In the genomic region with DNA sequence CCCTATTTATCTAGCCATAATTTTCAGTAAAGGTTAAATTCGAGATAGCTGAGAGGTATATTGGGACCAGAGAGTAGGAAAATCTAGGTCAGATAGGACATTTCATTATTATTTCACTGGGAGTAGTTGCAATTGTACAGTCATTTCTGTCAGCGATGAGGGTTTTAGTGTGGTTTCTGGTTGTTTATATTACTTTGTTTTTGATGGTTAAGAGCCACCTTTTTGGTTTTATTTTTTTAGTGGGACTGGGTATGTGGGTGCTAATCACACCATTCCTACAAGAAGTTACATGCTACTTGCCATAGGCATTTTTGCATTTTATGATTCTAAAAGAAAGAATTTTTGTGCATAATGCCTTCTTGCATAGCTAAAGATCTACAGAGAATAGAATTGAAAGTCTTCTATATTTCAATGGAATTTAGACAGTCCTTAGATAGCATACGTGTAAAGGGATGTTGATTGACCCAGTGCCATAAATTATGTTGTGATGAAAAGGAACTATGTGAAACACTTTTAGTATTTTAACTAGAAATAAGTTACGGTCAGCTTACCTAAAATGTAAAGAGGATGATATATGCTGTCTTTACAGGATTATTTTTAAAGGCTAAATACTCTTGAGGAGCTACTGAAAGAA, we compare ENCODE assay signal across 18 cellular contexts.
DNase-seq lines count a peak whose midpoint lies in the region; ATAC-seq and TF ChIP-seq lines count a peak whose summit lies in the region.
"Had no signal": no experiment of that assay in that cellular context is flagged by ENCODE, and none has a peak within 500 bp of the region (broad histone marks: within the 10 kb centered on the region; RNA-seq: fewer than 3 reads in every experiment).

No MANE protein-coding gene starts in this region.

- peaks cover 17% of the 10 kb centered on the region for H3K4me1 Mint-ChIP-seq in activated CD8-positive, alpha-beta memory T cell treated with anti-CD3 and anti-CD28 coated beads, Interleukin-2, amount 10 ng/mL, durations not matched to agents 7 days and 5 days
- H3K4me1 Mint-ChIP-seq in activated T-helper 17 cell treated with anti-CD3 and anti-CD28 coated beads, Interleukin-2, amount 50 U/mL, for 72 hours = peaks cover 27% of the 10 kb centered on the region

- H3K36me3 ChIP-seq in osteoblast (ENCODE audit: insufficient read depth, low read length) (peaks cover 14% of the 10 kb centered on the region), tibial nerve (peaks cover 0 to 45% (median 5%) of the 10 kb centered on the region in 3 donors), upper lobe of right lung (peaks cover 48% of the 10 kb centered on the region)

- no peaks in the 10 kb centered on the region for H3K9me3 Mint-ChIP-seq in activated CD8-positive, alpha-beta memory T cell treated with anti-CD3 and anti-CD28 coated beads, Interleukin-2, amount 10 ng/mL, durations not matched to agents 7 days and 5 days (ENCODE audit: low read depth)
- no peaks in the 10 kb centered on the region for H3K9me3 Mint-ChIP-seq in activated T-helper 17 cell treated with anti-CD3 and anti-CD28 coated beads, Interleukin-2, amount 50 U/mL, for 72 hours

- no peaks in the 10 kb centered on the region for H3K27me3 Mint-ChIP-seq in activated CD8-positive, alpha-beta memory T cell treated with anti-CD3 and anti-CD28 coated beads, Interleukin-2, amount 10 ng/mL, durations not matched to agents 7 days and 5 days
- H3K27me3 Mint-ChIP-seq in activated T-helper 17 cell treated with anti-CD3 and anti-CD28 coated beads, Interleukin-2, amount 50 U/mL, for 72 hours = no peaks in the 10 kb centered on the region

- WGBS in tibial nerve, 2 donors = 75 to 83% methylated on average over 4 of the region's 4 CpGs

- no peak for DNase-seq in activated CD8-positive, alpha-beta memory T cell treated with anti-CD3 and anti-CD28 coated beads, Interleukin-2, amount 10 ng/mL, durations not matched to agents 7 days and 5 days
- DNase-seq in activated CD8-positive, alpha-beta memory T cell treated with anti-CD3 and anti-CD28 coated beads, Interleukin-2, amount 50 U/mL, for 4 hours = no peak
- peak; percentile 52 for DNase-seq in osteoblast (ENCODE audit: insufficient read length, low spot score, missing footprints)
- no peak for DNase-seq in NCI-H1436 treated with DMSO at 0.1 percent for 48 hours (lab: John Stamatoyannopoulos, UW)
- no peak for DNase-seq in tibial nerve (ENCODE audit: low spot score in 2 of 2)
- DNase-seq in upper lobe of right lung = no peak
- DNase-seq: activated CD8-positive, alpha-beta memory T cell treated with anti-CD3 and anti-CD28 coated beads for 24 hours; activated gamma-delta T cell treated with Interleukin-2 at 50 U/mL for 16 hours; hypothalamus; left lung; MV-4-11; NCI-H2029 treated with DMSO at 0.1 percent for 48 hours; NCI-H526 treated with DMSO at 0.1 percent for 48 hours; stimulated activated CD4-positive, alpha-beta T cell treated with anti-CD3 and anti-CD28 coated beads, Interleukin-4, amount 100 ng/mL, for 24 hours; upper lobe of left lung had no signal

- H3K79me2 ChIP-seq in osteoblast (ENCODE audit: insufficient read depth, low read length) = no peaks in the 10 kb centered on the region

- H3K4me3 ChIP-seq in osteoblast (ENCODE audit: insufficient read depth, low read length) = no peak overlapping the region
- no peak overlapping the region for H3K4me3 ChIP-seq in tibial nerve
- no peak overlapping the region for H3K4me3 ChIP-seq in upper lobe of right lung
- H3K4me3 ChIP-seq: BLaER1 treated with 17β-estradiol and CSF1 and Interleukin-3, amounts not matched to agents 10 nM and 100 nM; left lung; upper lobe of left lung had no signal

- intact Hi-C loops in upper lobe of right lung (cut with DNase I) = no loop called here

- no peak for TF ChIP-seq CTCF in osteoblast (IDR thresholded peaks at IDR 0.05; ENCODE audit: extremely low read depth, low read depth, low read length)
- no peak for TF ChIP-seq CTCF in tibial nerve (IDR thresholded peaks at IDR 0.05)
- no peak for TF ChIP-seq CTCF in upper lobe of right lung (IDR thresholded peaks at IDR 0.05)

- TF ChIP-seq EP300 in tibial nerve (IDR thresholded peaks at IDR 0.05) = no peak

- H2AFZ ChIP-seq in osteoblast (ENCODE audit: low read length) = no peak overlapping the region

- no peak overlapping the region for H3K27ac ChIP-seq in osteoblast (ENCODE audit: low read depth, low read length)
- no peak overlapping the region for H3K27ac ChIP-seq in tibial nerve
- H3K27ac ChIP-seq in upper lobe of right lung = no peak overlapping the region
- H3K27ac ChIP-seq: BLaER1 treated with 17β-estradiol and CSF1 and Interleukin-3, amounts not matched to agents 10 nM and 100 nM; left lung; upper lobe of left lung had no signal

- H3K4me1 ChIP-seq in osteoblast (ENCODE audit: insufficient read depth, low read length) (no peaks in the 10 kb centered on the region), tibial nerve (no peaks in the 10 kb centered on the region), upper lobe of right lung (no peaks in the 10 kb centered on the region)
- H3K4me1 ChIP-seq: left lung, upper lobe of left lung had no signal

- TF ChIP-seq POLR2A in tibial nerve (IDR thresholded peaks at IDR 0.05) = no peak

- H3K27me3 ChIP-seq in osteoblast (ENCODE audit: insufficient read depth, low read length) (no peaks in the 10 kb centered on the region), tibial nerve (no peaks in the 10 kb centered on the region), upper lobe of right lung (no peaks in the 10 kb centered on the region)
- H3K27me3 ChIP-seq: BLaER1 treated with 17β-estradiol and CSF1 and Interleukin-3, amounts not matched to agents 10 nM and 100 nM; left lung; upper lobe of left lung had no signal

- CTCF ChIA-PET in activated CD8-positive, alpha-beta memory T cell treated with anti-CD3 and anti-CD28 coated beads, Interleukin-2, amount 10 ng/mL, durations not matched to agents 7 days and 5 days (lab: Charles Lee) = interaction anchor here (0.6 kb wide), 1 partner anchor 248 kb away, joined by 3 read pairs; no protein-coding TSS in a partner anchor

- peak overlapping the region; percentile 63 for H3K27ac Mint-ChIP-seq in activated CD8-positive, alpha-beta memory T cell treated with anti-CD3 and anti-CD28 coated beads, Interleukin-2, amount 10 ng/mL, durations not matched to agents 7 days and 5 days
- H3K27ac Mint-ChIP-seq in activated T-helper 17 cell treated with anti-CD3 and anti-CD28 coated beads, Interleukin-2, amount 50 U/mL, for 72 hours = peak overlapping the region; percentile 3

- H3K36me3 Mint-ChIP-seq in activated CD8-positive, alpha-beta memory T cell treated with anti-CD3 and anti-CD28 coated beads, Interleukin-2, amount 10 ng/mL, durations not matched to agents 7 days and 5 days = peaks cover 35% of the 10 kb centered on the region
- peaks cover 93% of the 10 kb centered on the region for H3K36me3 Mint-ChIP-seq in activated T-helper 17 cell treated with anti-CD3 and anti-CD28 coated beads, Interleukin-2, amount 50 U/mL, for 72 hours (ENCODE audit: low read depth)

- H3K4me3 Mint-ChIP-seq in activated CD8-positive, alpha-beta memory T cell treated with anti-CD3 and anti-CD28 coated beads, Interleukin-2, amount 10 ng/mL, durations not matched to agents 7 days and 5 days = no peak overlapping the region
- H3K4me3 Mint-ChIP-seq in activated T-helper 17 cell treated with anti-CD3 and anti-CD28 coated beads, Interleukin-2, amount 50 U/mL, for 72 hours = peak overlapping the region; percentile 5

- no peaks in the 10 kb centered on the region for H4K20me1 ChIP-seq in osteoblast (ENCODE audit: insufficient read depth, low read length)

- H3K9me3 ChIP-seq in osteoblast (ENCODE audit: low read depth, low read length) = no peaks in the 10 kb centered on the region
- no peaks in the 10 kb centered on the region for H3K9me3 ChIP-seq in tibial nerve
- H3K9me3 ChIP-seq in upper lobe of right lung = no peaks in the 10 kb centered on the region
- H3K9me3 ChIP-seq: BLaER1 treated with 17β-estradiol and CSF1 and Interleukin-3, amounts not matched to agents 10 nM and 100 nM; left lung; upper lobe of left lung had no signal

- H3K4me2 ChIP-seq in osteoblast (ENCODE audit: insufficient read depth, low read length) = no peak overlapping the region
- H3K4me2 ChIP-seq: BLaER1 treated with 17β-estradiol and CSF1 and Interleukin-3, amounts not matched to agents 10 nM and 100 nM had no signal

- ATAC-seq in activated CD8-positive, alpha-beta memory T cell treated with anti-CD3 and anti-CD28 coated beads, Interleukin-2, amount 10 ng/mL, durations not matched to agents 7 days and 5 days = peak; percentile 57
- ATAC-seq in HG02610 (IDR thresholded peaks at IDR 0.05; ENCODE audit: unreplicated experiment) (peak; percentile 84), upper lobe of right lung (no peak)
- ATAC-seq in activated T-helper 17 cell treated with anti-CD3 and anti-CD28 coated beads, Interleukin-2, amount 50 U/mL, for 72 hours (replicated peaks) = peak; percentile 63
- ATAC-seq: left lung had no signal
